In the genomic region with DNA sequence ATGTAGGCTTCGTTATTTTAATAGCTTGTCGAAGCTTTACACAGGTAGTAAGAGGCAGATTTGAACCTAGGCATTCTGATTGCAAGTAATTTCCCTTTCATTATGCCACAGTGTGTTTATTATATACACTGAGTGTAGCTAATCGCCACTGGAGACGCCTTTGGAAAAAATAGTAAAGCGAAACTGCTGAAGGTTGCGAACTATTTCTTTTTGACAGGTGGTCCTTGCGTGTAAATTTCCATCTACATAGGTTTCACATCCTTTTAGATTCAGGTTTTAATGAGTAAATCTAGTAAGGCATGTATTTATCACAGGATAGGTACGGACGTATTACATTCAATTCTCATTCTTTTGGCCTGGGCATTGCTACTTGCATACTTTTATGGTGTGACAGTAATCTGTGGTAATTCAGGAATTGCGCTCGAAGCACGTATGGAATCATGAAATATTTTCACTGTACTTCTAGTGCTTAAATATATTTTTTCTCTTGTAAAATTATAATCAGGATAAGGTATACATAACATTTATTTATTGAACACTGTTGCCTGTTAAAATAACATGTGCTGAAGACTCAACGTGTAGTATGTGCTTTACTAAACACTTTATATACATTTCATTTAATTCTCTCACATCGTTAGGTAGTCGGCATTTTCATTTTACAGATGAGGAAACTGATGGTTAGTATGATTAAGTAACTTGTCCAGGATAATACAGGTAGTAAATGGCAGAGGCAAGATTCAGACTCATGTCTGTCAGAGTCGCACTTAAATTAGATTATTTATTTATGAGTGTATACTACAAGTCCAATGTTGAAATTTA, we compare ENCODE assay signal across 8 cellular contexts. TPM values are rescaled to one million over a fixed set of nuclear protein-coding genes. Genes with fewer than 3 reads are reported as not detected.
DNase-seq lines count a peak whose midpoint lies in the region; ATAC-seq and TF ChIP-seq lines count a peak whose summit lies in the region.

No MANE protein-coding gene starts in this region.

- no peak for ATAC-seq in naive thymus-derived CD8-positive, alpha-beta T cell
- ATAC-seq in omental fat pad (ENCODE audit: low FRiP score) (no peak), GM21423 (IDR thresholded peaks at IDR 0.05; ENCODE audit: unreplicated experiment) (no peak)

- no peak overlapping the region for H3T11ph ChIP-seq in H9 (ENCODE audit: low read length)

- no peak for TF ChIP-seq CTCF in Calu3 (IDR thresholded peaks at IDR 0.05; ENCODE audit: unreplicated experiment)
- no peak for TF ChIP-seq CTCF in H9 (conservative IDR thresholded peaks at IDR 0.05)
- TF ChIP-seq CTCF in OCI-LY1 (IDR thresholded peaks at IDR 0.05; ENCODE audit: low read length): no peak
- TF ChIP-seq CTCF in omental fat pad (IDR thresholded peaks at IDR 0.05): no peak

- H3K27me3 Mint-ChIP-seq in Calu3 (ENCODE audit: unreplicated experiment): no peaks in the 10 kb centered on the region
- H3K27me3 Mint-ChIP-seq in H9 (ENCODE audit: low read depth): peaks cover 13% of the 10 kb centered on the region
- no peaks in the 10 kb centered on the region for H3K27me3 Mint-ChIP-seq in naive thymus-derived CD8-positive, alpha-beta T cell

- H3K79me2 ChIP-seq in H9 (ENCODE audit: insufficient read depth, low read length) (peaks cover 21% of the 10 kb centered on the region; the same call in 1 of the 2 replicates), OCI-LY1 (ENCODE audit: insufficient read depth, low read length) (peaks cover 62% of the 10 kb centered on the region)

- intact Hi-C loops in Calu3 (cut with micrococcal nuclease; ENCODE audit: unreplicated experiment): loop anchor here (2.0 to 5.0 kb wide), 2 partner anchors 53 to 70 kb away; no protein-coding TSS in a partner anchor

- H2BK15ac ChIP-seq in H9 (ENCODE audit: low read depth, low read length): no peak overlapping the region

- H3K27ac Mint-ChIP-seq in Calu3 (ENCODE audit: unreplicated experiment) (peak overlapping the region; percentile 99), H9 (no peak overlapping the region)
- peak overlapping the region; percentile 93 to 99 (median 99) for H3K27ac Mint-ChIP-seq in naive thymus-derived CD8-positive, alpha-beta T cell

- H4K8ac ChIP-seq in H9 (replicated peaks; ENCODE audit: insufficient read length, low read depth, low read length): no peak overlapping the region

- H3K4me1 Mint-ChIP-seq in Calu3 (ENCODE audit: low read depth, unreplicated experiment): peaks cover 27% of the 10 kb centered on the region
- peaks cover 31 to 39% of the 10 kb centered on the region in 2 experiments for H3K4me1 Mint-ChIP-seq in H9
- peaks cover 22 to 66% (median 53%) of the 10 kb centered on the region in 4 donors for H3K4me1 Mint-ChIP-seq in naive thymus-derived CD8-positive, alpha-beta T cell

- no peak overlapping the region for H2AFZ ChIP-seq in H9 (ENCODE audit: low read length)
- H2AFZ ChIP-seq in OCI-LY1 (ENCODE audit: low read length): no peak overlapping the region

- no peak overlapping the region for H2BK20ac ChIP-seq in H9 (ENCODE audit: low read depth, low read length, poor library complexity, severe bottlenecking)

- no CpG with 5 or more reads among the region's 16 CpGs for WGBS in H9 (ENCODE audit: extremely low coverage, insufficient read length, low lambda C conversion rate)

- H3K27ac ChIP-seq in H9 (ENCODE audit: insufficient read length, low read depth, low read length) (no peak overlapping the region), OCI-LY1 (ENCODE audit: low read depth, low read length, poor library complexity, severe bottlenecking) (peak overlapping the region; percentile 92)

- H3K4me3 Mint-ChIP-seq in Calu3 (ENCODE audit: low read depth, unreplicated experiment) (peak overlapping the region; percentile 93), H9 (peak overlapping the region; percentile 96 to 100)
- peak overlapping the region; percentile 92 to 99 (median 98) for H3K4me3 Mint-ChIP-seq in naive thymus-derived CD8-positive, alpha-beta T cell

- no peaks in the 10 kb centered on the region for H3K9me3 ChIP-seq in H9 (ENCODE audit: control insufficient read depth, low read depth, low read length)
- no peaks in the 10 kb centered on the region for H3K9me3 ChIP-seq in OCI-LY1 (ENCODE audit: low read length)

- H3K9me2 ChIP-seq in OCI-LY1 (ENCODE audit: low read depth, low read length): no peaks in the 10 kb centered on the region

- no peak overlapping the region for H2AK5ac ChIP-seq in H9 (ENCODE audit: insufficient read length, low read length)

- no peak overlapping the region for H3K23ac ChIP-seq in H9 (ENCODE audit: insufficient read length, low read depth, low read length)

- H3K36me3 ChIP-seq in OCI-LY1 (ENCODE audit: insufficient read depth, low read length): no peaks in the 10 kb centered on the region

- DNase-seq in Calu3 (no peak), H9 (no peak), dedifferentiated amniotic fluid mesenchymal stem cell (ENCODE audit: extremely low spot score) (peak; percentile 62), omental fat pad (ENCODE audit: low spot score) (no peak), D341Med (ENCODE audit: low spot score) (no peak)
- DNase-seq in naive thymus-derived CD8-positive, alpha-beta T cell: peak in 2 of 10 donors; percentile 26 to 31

- no peak overlapping the region for H3K14ac ChIP-seq in H9 (ENCODE audit: insufficient read depth, low read length)

- H3K23me2 ChIP-seq in H9 (ENCODE audit: insufficient read length, low read depth, low read length, poor library complexity, severe bottlenecking): peaks cover 11% of the 10 kb centered on the region

- POLR2A ChIA-PET in naive thymus-derived CD8-positive, alpha-beta T cell (lab: Charles Lee): no interaction called here

- no peaks in the 10 kb centered on the region for H3F3A ChIP-seq in OCI-LY1 (ENCODE audit: insufficient read depth, low read length)

- no peak overlapping the region for H3K4ac ChIP-seq in H9 (ENCODE audit: low read depth, low read length)

- H3K4me2 ChIP-seq in H9 (ENCODE audit: insufficient read depth, insufficient read length, low read length) (peak overlapping the region; percentile 69), OCI-LY1 (ENCODE audit: low read length) (peak overlapping the region; percentile 82)

- H3K36me3 Mint-ChIP-seq in Calu3 (ENCODE audit: insufficient read depth, unreplicated experiment): peaks cover 48% of the 10 kb centered on the region
- H3K36me3 Mint-ChIP-seq in H9 (ENCODE audit: insufficient read depth in 1 of 3, low read depth in 3 of 3): no peaks in the 10 kb centered on the region
- no peaks in the 10 kb centered on the region for H3K36me3 Mint-ChIP-seq in naive thymus-derived CD8-positive, alpha-beta T cell

- H2BK5ac ChIP-seq in H9 (ENCODE audit: insufficient read length, low read length): no peak overlapping the region

- H3K9ac ChIP-seq in H9 (ENCODE audit: extremely low read depth, insufficient read length, low read length): peak overlapping the region; percentile 81
- peak overlapping the region; percentile 88 for H3K9ac ChIP-seq in OCI-LY1 (ENCODE audit: low read length)

- H2BK12ac ChIP-seq in H9 (ENCODE audit: insufficient read length, low read depth, low read length): no peak overlapping the region

- peaks cover 3% of the 10 kb centered on the region for H3K79me1 ChIP-seq in H9 (ENCODE audit: insufficient read depth, low read depth, low read length, poor library complexity, severe bottlenecking)

- H4K5ac ChIP-seq in H9 (ENCODE audit: insufficient read length, low read depth, low read length): no peak overlapping the region

- BruUV-seq in Calu3 (replicated peaks; lab: Mats Ljungman, UMichigan): no TSS peak

- no peak overlapping the region for H3K56ac ChIP-seq in H9 (ENCODE audit: insufficient read length, low read depth, low read length)

- H3K27me3 ChIP-seq in H9 (ENCODE audit: insufficient read depth, low read length) (no peaks in the 10 kb centered on the region), OCI-LY1 (ENCODE audit: insufficient read depth, low read length) (no peaks in the 10 kb centered on the region)

- no peak overlapping the region for H4K91ac ChIP-seq in H9 (ENCODE audit: insufficient read length, low read depth, low read length)

- H3K9me3 Mint-ChIP-seq in Calu3 (ENCODE audit: low read depth, unreplicated experiment) (no peaks in the 10 kb centered on the region), H9 (no peaks in the 10 kb centered on the region)
- no peaks in the 10 kb centered on the region for H3K9me3 Mint-ChIP-seq in naive thymus-derived CD8-positive, alpha-beta T cell

- peak overlapping the region; percentile 75 for H3K4me3 ChIP-seq in OCI-LY1 (ENCODE audit: low read depth, low read length, poor library complexity, severe bottlenecking)

- CTCF ChIA-PET in Calu3 (lab: Charles Lee): interaction anchor here (0.6 to 1.0 kb wide), 3 partner anchors 12 to 71 kb away, joined by 3 to 4 read pairs (median 3); no protein-coding TSS in a partner anchor

- H4K20me1 ChIP-seq in H9 (ENCODE audit: control insufficient read depth, insufficient read depth, insufficient read length) (no peaks in the 10 kb centered on the region), OCI-LY1 (ENCODE audit: insufficient read depth, low read length) (peaks cover 3% of the 10 kb centered on the region)

- peaks cover 6% of the 10 kb centered on the region; the same call in 1 of the 2 replicates for H3K4me1 ChIP-seq in H9 (ENCODE audit: insufficient read depth, low read length)
- peaks cover 48% of the 10 kb centered on the region for H3K4me1 ChIP-seq in OCI-LY1 (ENCODE audit: insufficient read depth, low read length, severe bottlenecking)

- H2BK120ac ChIP-seq in H9 (ENCODE audit: low read depth, low read length, poor library complexity, severe bottlenecking): no peak overlapping the region

- no peak overlapping the region for H3K18ac ChIP-seq in H9 (ENCODE audit: insufficient read length, low read depth, low read length)

RNA-seq across cellular contexts. Expression of gene MARCHF6, which starts 1.8 kb away (rescaled TPM):
- total RNA-seq in Calu3 (2022): 155 and 160 TPM in 2 replicates
- 114 and 118 TPM in 2 replicates for total RNA-seq in H9 (2021)
- 100 to 1,000 TPM; 197 to 198 TPM for total RNA-seq in naive thymus-derived CD8-positive, alpha-beta T cell
- polyA plus RNA-seq in naive thymus-derived CD8-positive, alpha-beta T cell: 10 to 100 TPM; 31.5 to 44.0 (median 38.0) TPM
- 100 to 1,000 TPM in 3 of 4 donors, 10 to 100 TPM in 1; 99.0 to 153 (median 120) TPM for total RNA-seq in omental fat pad

RNA-seq across cellular contexts. Expression of gene CMBL, which starts 47.6 kb away (rescaled TPM):
- total RNA-seq in Calu3 (2022) (12.9 and 17.0 TPM in 2 replicates), H9 (2021) (12.2 and 12.6 TPM in 2 replicates), omental fat pad (10 to 100 TPM in 1 of 4 donors, 1 to 10 TPM in 3; 7.1 to 16.7 (median 8.7) TPM)
- total RNA-seq in naive thymus-derived CD8-positive, alpha-beta T cell: under 1 TPM; 0.36 to 0.69 TPM
- polyA plus RNA-seq in naive thymus-derived CD8-positive, alpha-beta T cell: under 1 TPM; 0.35 to 0.65 (median 0.51) TPM

Comparison
In these comparisons a context has a peak if more than half of its experiments do, and no peak if none do; other contexts are left out.
1. H3K27ac Mint-ChIP-seq: peak in Calu3 (single experiment) and naive thymus-derived CD8-positive, alpha-beta T cell (10 of 10); none in H9 (0 of 3).
2. Peak in every context shown above with its lines, with median percentiles within 50 percentile points of each other: H3K4me3 Mint-ChIP-seq.